9 cellular contexts compared by ENCODE assay signal in the genomic region with DNA sequence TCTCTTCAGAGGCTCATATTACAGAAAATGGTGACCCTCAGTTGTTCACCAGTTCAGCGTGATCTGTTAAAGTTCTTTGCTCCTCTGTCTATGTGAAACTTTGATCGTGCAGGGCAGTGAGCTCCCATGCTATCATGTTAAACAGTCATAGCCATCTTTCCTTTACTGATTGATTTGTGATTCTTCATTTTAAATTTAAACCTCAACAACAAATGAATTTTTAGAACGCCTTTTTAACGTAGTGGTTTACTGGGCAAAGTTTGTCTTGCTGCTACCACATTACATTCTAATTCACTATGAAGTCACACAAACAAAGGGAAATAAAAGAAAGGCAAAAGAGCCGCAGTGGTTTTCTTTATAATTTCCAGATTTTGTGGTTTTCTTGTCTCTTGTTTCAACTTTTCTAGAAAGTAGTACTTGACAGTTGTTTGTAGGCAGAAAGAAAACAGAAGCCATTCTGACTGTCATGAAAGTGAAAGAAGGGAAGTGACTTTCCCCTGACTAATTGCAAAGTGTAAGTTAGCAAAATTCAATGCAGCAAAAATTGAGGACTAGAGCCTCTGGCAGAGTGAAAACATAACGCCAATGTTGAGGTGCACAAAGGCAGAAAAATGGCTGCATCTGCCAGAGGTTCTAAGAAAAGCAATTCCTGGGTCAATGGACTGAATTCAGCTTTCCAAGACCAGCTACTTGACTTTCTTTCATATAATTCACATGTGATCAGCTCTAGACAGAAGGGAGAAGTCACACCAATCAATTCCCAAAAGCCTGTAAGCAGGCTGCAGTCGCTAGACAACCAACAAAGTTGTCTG. TPM values are rescaled to one million over a fixed set of nuclear protein-coding genes. Genes with fewer than 3 reads are reported as not detected.
DNase-seq lines count a peak whose midpoint lies in the region; ATAC-seq, FAIRE-seq and TF ChIP-seq lines count a peak whose summit lies in the region.
"Had no signal": no experiment of that assay in that cellular context is flagged by ENCODE, and none has a peak within 500 bp of the region (broad histone marks: within the 10 kb centered on the region; RNA-seq: fewer than 3 reads in every experiment).

No MANE protein-coding gene starts in this region.

- H3K36me3 ChIP-seq in endodermal cell (ENCODE audit: control insufficient read depth, insufficient read depth, low read length): no peaks in the 10 kb centered on the region
- H3K36me3 ChIP-seq in colonic mucosa: no peaks in the 10 kb centered on the region

- DNase-seq in GM10266 (ENCODE audit: extremely low spot score) (peak; percentile 23), endodermal cell (no peak), COLO668 (lab: John Stamatoyannopoulos, UW; ENCODE audit: unreplicated experiment) (no peak), colonic mucosa (no peak), activated gamma-delta T cell (lab: John Stamatoyannopoulos, UW) (no peak), frontal cortex (ENCODE audit: low spot score in 2 of 2) (no peak)

- no peaks in the 10 kb centered on the region for H3K36me3 Mint-ChIP-seq in endodermal cell (ENCODE audit: low read depth)

- H3K4me3 ChIP-seq in endodermal cell (ENCODE audit: low read length) (no peak overlapping the region), colonic mucosa (no peak overlapping the region)

- 90 to 91% methylated on average over 4 to 7 of the region's 7 CpGs for whole genome bisulfite sequencing in endodermal cell (ENCODE audit: insufficient coverage in 1 of 2, insufficient read length in 1 of 2), 2 experiments

- H3K4me1 Mint-ChIP-seq in endodermal cell: no peaks in the 10 kb centered on the region

- no peaks in the 10 kb centered on the region for H3K9me3 ChIP-seq in endodermal cell (ENCODE audit: control insufficient read depth, low read length)
- no peaks in the 10 kb centered on the region for H3K9me3 ChIP-seq in colonic mucosa

- H3K4me1 ChIP-seq in endodermal cell (ENCODE audit: control insufficient read depth, insufficient read depth, low read length) (no peaks in the 10 kb centered on the region), colonic mucosa (no peaks in the 10 kb centered on the region)

- intact Hi-C loops in colonic mucosa (cut with DNase I): no loop called here

- peaks cover 6% of the 10 kb centered on the region for H3K9me3 Mint-ChIP-seq in endodermal cell

- FAIRE-seq in frontal cortex (lab: Jason Lieb, UNC): no peak

- H3K4me3 Mint-ChIP-seq in endodermal cell: no peak overlapping the region

- H3K27ac Mint-ChIP-seq in endodermal cell: no peak overlapping the region

- no peaks in the 10 kb centered on the region for H3K27me3 ChIP-seq in endodermal cell (ENCODE audit: control insufficient read depth, insufficient read depth, low read length, poor library complexity, severe bottlenecking)
- no peaks in the 10 kb centered on the region for H3K27me3 ChIP-seq in colonic mucosa

- H3K9ac ChIP-seq in endodermal cell (ENCODE audit: extremely low read depth, low read length, poor library complexity, severe bottlenecking) (no peak overlapping the region), colonic mucosa (ENCODE audit: low read depth in 2 of 2, low read length in 2 of 2) (no peak overlapping the region)

- H3K27me3 Mint-ChIP-seq in endodermal cell (ENCODE audit: insufficient read depth): peaks cover 1% of the 10 kb centered on the region

- H3K27ac ChIP-seq in endodermal cell (ENCODE audit: low read depth, low read length): peak overlapping the region; percentile 47
- no peak overlapping the region for H3K27ac ChIP-seq in colonic mucosa
- H3K27ac ChIP-seq: HL-60 had no signal

- TF ChIP-seq CTCF in GM10266 (IDR thresholded peaks at IDR 0.05; ENCODE audit: control insufficient read depth, insufficient read depth, low read depth, missing control alignments): no peak
- no peak for TF ChIP-seq CTCF in endodermal cell (conservative IDR thresholded peaks at IDR 0.05)
- no peak for TF ChIP-seq CTCF in colonic mucosa (IDR thresholded peaks at IDR 0.05)

- ATAC-seq in GM21360 (IDR thresholded peaks at IDR 0.05; ENCODE audit: unreplicated experiment) (peak; percentile 91), HG03439 (IDR thresholded peaks at IDR 0.05; ENCODE audit: unreplicated experiment) (peak; percentile 85)

RNA-seq across cellular contexts. Expression of a gene that starts 7.0 kb away (rescaled TPM):
- total RNA-seq in endodermal cell (not detected), colonic mucosa (not detected), frontal cortex (not detected)
- not detected for polyA plus RNA-seq in endodermal cell (2013, experiment 1 of 2)
- polyA plus RNA-seq in endodermal cell (2013, experiment 2 of 2): not detected

RNA-seq across cellular contexts. Expression of a gene that starts 10.2 kb away (rescaled TPM):
- total RNA-seq in endodermal cell (not detected), colonic mucosa (not detected), frontal cortex (not detected)
- polyA plus RNA-seq in endodermal cell (2013, experiment 1 of 2): not detected
- not detected for polyA plus RNA-seq in endodermal cell (2013, experiment 2 of 2)

RNA-seq across cellular contexts. Expression of a gene that starts 22.5 kb away (rescaled TPM):
- total RNA-seq in endodermal cell (10 to 100 TPM; 24.6 to 32.0 TPM), colonic mucosa (10 to 100 TPM; 20.4 to 23.9 TPM), frontal cortex (71.7 TPM)
- polyA plus RNA-seq in endodermal cell (2013, experiment 1 of 2): 32.7 TPM
- 31.5 TPM for polyA plus RNA-seq in endodermal cell (2013, experiment 2 of 2)

RNA-seq across cellular contexts. Expression of a gene that starts 27.5 kb away (rescaled TPM):
- total RNA-seq in endodermal cell: not detected
- not detected for polyA plus RNA-seq in endodermal cell (2013, experiment 1 of 2)
- polyA plus RNA-seq in endodermal cell (2013, experiment 2 of 2): not detected
- total RNA-seq in colonic mucosa: not detected
- total RNA-seq in frontal cortex: not detected

RNA-seq across cellular contexts. Expression of a gene that starts 51.2 kb away (rescaled TPM):
- not detected for total RNA-seq in endodermal cell
- polyA plus RNA-seq in endodermal cell (2013, experiment 1 of 2): not detected
- not detected for polyA plus RNA-seq in endodermal cell (2013, experiment 2 of 2)
- total RNA-seq in colonic mucosa: not detected
- not detected for total RNA-seq in frontal cortex
